ENCODE assay signal across 9 cellular contexts in the genomic region with DNA sequence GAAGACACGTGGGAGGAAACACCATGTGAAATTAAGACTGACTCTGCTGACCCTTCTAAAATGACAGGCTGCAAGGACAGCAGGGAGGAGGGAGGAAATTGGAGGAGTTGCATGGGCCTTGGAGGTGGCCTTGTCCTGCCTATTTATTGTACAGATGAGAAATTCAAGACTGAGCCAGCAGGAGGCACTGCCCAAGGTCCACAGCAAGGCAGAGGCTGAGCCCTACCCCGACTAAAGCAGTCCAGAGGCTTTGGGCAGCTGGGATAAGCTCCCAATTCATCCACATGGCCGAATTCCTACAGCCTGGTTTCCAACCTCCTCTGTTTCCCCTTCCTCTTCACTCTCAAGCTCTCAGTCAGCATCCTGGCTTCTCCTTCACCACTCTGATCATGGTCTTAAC.
DNase-seq lines count a peak whose midpoint lies in the region; ATAC-seq, FAIRE-seq and TF ChIP-seq lines count a peak whose summit lies in the region.
"Had no signal": no experiment of that assay in that cellular context is flagged by ENCODE, and none has a peak within 500 bp of the region (broad histone marks: within the 10 kb centered on the region; RNA-seq: fewer than 3 reads in every experiment).

No MANE protein-coding gene starts in this region.

- H3K4me1 ChIP-seq in DND-41 (ENCODE audit: insufficient read depth, low read length) = no peaks in the 10 kb centered on the region
- H3K4me1 ChIP-seq in GM12878 (ENCODE audit: control insufficient read depth, insufficient read depth, low read length) = no peaks in the 10 kb centered on the region
- H3K4me1 ChIP-seq in right lobe of liver = no peaks in the 10 kb centered on the region

- no peaks in the 10 kb centered on the region for H4K20me1 ChIP-seq in DND-41 (ENCODE audit: insufficient read depth, low read length)
- no peaks in the 10 kb centered on the region for H4K20me1 ChIP-seq in GM12878 (ENCODE audit: control insufficient read depth, insufficient read depth)

- FAIRE-seq in GM12878 (lab: Jason Lieb, UNC) = no peak

- H3K79me2 ChIP-seq in DND-41 (ENCODE audit: insufficient read depth, low read length) (no peaks in the 10 kb centered on the region), GM12878 (ENCODE audit: control insufficient read depth, insufficient read depth, low read length) (no peaks in the 10 kb centered on the region)

- DNase-seq in DND-41 = peak; percentile 20
- peak; percentile 22 for DNase-seq in HuH-7 (ENCODE audit: low spot score)
- no peak for DNase-seq in GM12878 (ENCODE audit: low read depth, low spot score)
- DNase-seq in right lobe of liver = no peak
- DNase-seq in DMS114 treated with DMSO at 0.1 percent for 48 hours (lab: John Stamatoyannopoulos, UW; ENCODE audit: unreplicated experiment) = no peak
- no peak for DNase-seq in SW 1271 (lab: John Stamatoyannopoulos, UW)
- DNase-seq in effector CD8-positive, alpha-beta T cell (lab: John Stamatoyannopoulos, UW) = no peak

- H2AFZ ChIP-seq in DND-41 (ENCODE audit: low read depth, low read length) (no peak overlapping the region), GM12878 (ENCODE audit: control insufficient read depth, low read depth, low read length) (no peak overlapping the region)

- H3K4me3 ChIP-seq in DND-41 (ENCODE audit: low read depth in 1 of 2, low read length in 2 of 2) (no peak overlapping the region), GM12878 (no peak overlapping the region), right lobe of liver (no peak overlapping the region)

- no peak overlapping the region for H3K27ac ChIP-seq in DND-41 (ENCODE audit: low read length)
- H3K27ac ChIP-seq in GM12878 (ENCODE audit: control insufficient read depth, insufficient read depth) = no peak overlapping the region
- H3K27ac ChIP-seq in right lobe of liver = no peak overlapping the region

- CTCF ChIA-PET in GM12878 (lab: Yijun Ruan, JAX) = interaction anchor here (0.6 to 3.2 kb wide), 3 partner anchors 111 to 543 kb away, joined by 3 to 17 read pairs (median 3); no protein-coding TSS in a partner anchor

- no peak for TF ChIP-seq EP300 in GM12878 (IDR thresholded peaks at IDR 0.05; ENCODE audit: borderline replicate concordance in 1 of 2, control insufficient read depth in 1 of 2, low read depth in 2 of 2, low read length in 2 of 2)

- no TSS peak for BruUV-seq in GM12878 (replicated peaks; lab: Mats Ljungman, UMichigan)

- 0 out of 2 replicates have a peak, but pooled peaks have one; percentile 23 for TF ChIP-seq RAD21 in GM12878 (IDR thresholded peaks at IDR 0.05; ENCODE audit: insufficient read depth, low read depth, low read length)

- intact Hi-C loops in GM12878 (cut with micrococcal nuclease; ENCODE audit: unreplicated experiment) (loop anchor here (2.0 kb wide), 1 partner anchor 342 kb away; no protein-coding TSS in a partner anchor), right lobe of liver (cut with DNase I) (no loop called here)

- TF ChIP-seq POLR2A in GM12878 (IDR thresholded peaks at IDR 0.05; ENCODE audit: low read depth, low read length) = no peak
- TF ChIP-seq POLR2A in right lobe of liver (IDR thresholded peaks at IDR 0.05) = no peak

- H3K27me3 ChIP-seq in DND-41 (ENCODE audit: insufficient read depth, low read length, poor library complexity) (peaks cover 5% of the 10 kb centered on the region), GM12878 (replicated peaks in 1 of 2; ENCODE audit: control insufficient read depth in 2 of 2, insufficient read depth in 2 of 2, low read length in 1 of 2) (peaks cover 0 to 2% of the 10 kb centered on the region in 2 experiments; a peak in 2 of 4 replicates), right lobe of liver (no peaks in the 10 kb centered on the region)

- H3K36me3 ChIP-seq in DND-41 (ENCODE audit: insufficient read depth, low read length) (no peaks in the 10 kb centered on the region), GM12878 (ENCODE audit: control insufficient read depth in 2 of 2, insufficient read depth in 2 of 2, low read length in 1 of 2) (no peaks in the 10 kb centered on the region), right lobe of liver (no peaks in the 10 kb centered on the region)

- in situ Hi-C loops in GM12878 (cut with MboI) = no loop called here

- ATAC-seq in DND-41 (ENCODE audit: insufficient read depth, low read depth) (peak; percentile 54; the same call in 1 of the 3 replicates), GM12878 (0 out of 3 replicates have a peak, but pooled peaks have one; percentile 37), right lobe of liver (peak; percentile 57 to 76 (median 62)), GM18861 (IDR thresholded peaks at IDR 0.05; ENCODE audit: unreplicated experiment) (no peak)
- ATAC-seq: naive thymus-derived CD8-positive, alpha-beta T cell had no signal

- H3K4me2 ChIP-seq in DND-41 (ENCODE audit: insufficient read depth, low read length) (no peak overlapping the region), GM12878 (ENCODE audit: control insufficient read depth, insufficient read depth) (no peak overlapping the region)

- peak; percentile 40 for TF ChIP-seq CTCF in DND-41 (IDR thresholded peaks at IDR 0.05; ENCODE audit: borderline replicate concordance, extremely low read depth, low read length, poor library complexity, severe bottlenecking)
- peak in 2 of 3 experiments; percentile 19 to 30; a peak in 2 of 6 replicates for TF ChIP-seq CTCF in GM12878 (IDR thresholded peaks at IDR 0.05 in 2 of 3, conservative IDR thresholded peaks at IDR 0.05 in 1 of 3; ENCODE audit: control insufficient read depth in 2 of 3, extremely low read depth in 1 of 3, insufficient read depth in 1 of 3, low read depth in 3 of 3, low read length in 3 of 3)
- peak; percentile 19 to 38 (median 24) for TF ChIP-seq CTCF in right lobe of liver (IDR thresholded peaks at IDR 0.05)

- SMC1A ChIA-PET in GM12878 (lab: Charles Lee; ENCODE audit: uncharacterized antibody, unreplicated experiment) = interaction anchor here (0.9 kb wide), 1 partner anchor 263 kb away, joined by 5 read pairs; no protein-coding TSS in a partner anchor

- H3K9me3 ChIP-seq in DND-41 (ENCODE audit: insufficient read depth, low read length, severe bottlenecking) (no peaks in the 10 kb centered on the region), GM12878 (replicated peaks; ENCODE audit: control insufficient read depth, insufficient read depth, low read length) (no peaks in the 10 kb centered on the region), right lobe of liver (no peaks in the 10 kb centered on the region)

- WGBS in GM12878 (ENCODE audit: insufficient coverage, insufficient replicate concordance, low lambda C conversion rate, missing lambda C conversion rate) = 0% methylated on average over 3 of the region's 3 CpGs
- 62% methylated on average over 3 of the region's 3 CpGs for WGBS in right lobe of liver (ENCODE audit: insufficient coverage, low coverage, low lambda C conversion rate, missing lambda C conversion rate)

- POLR2A ChIA-PET in GM12878 (lab: Charles Lee) = no interaction called here

- H3K9ac ChIP-seq in DND-41 (ENCODE audit: low read depth, low read length) (no peak overlapping the region), GM12878 (ENCODE audit: control insufficient read depth, insufficient read depth, low read length) (no peak overlapping the region)

- RAD21 ChIA-PET in GM12878 (lab: Charles Lee; ENCODE audit: unreplicated experiment) = no interaction called here

TF ChIP-seq in GM12878, 131 proteins besides CTCF, POLR2A, EP300 and RAD21:
- TF ChIP-seq, protein P1, sequence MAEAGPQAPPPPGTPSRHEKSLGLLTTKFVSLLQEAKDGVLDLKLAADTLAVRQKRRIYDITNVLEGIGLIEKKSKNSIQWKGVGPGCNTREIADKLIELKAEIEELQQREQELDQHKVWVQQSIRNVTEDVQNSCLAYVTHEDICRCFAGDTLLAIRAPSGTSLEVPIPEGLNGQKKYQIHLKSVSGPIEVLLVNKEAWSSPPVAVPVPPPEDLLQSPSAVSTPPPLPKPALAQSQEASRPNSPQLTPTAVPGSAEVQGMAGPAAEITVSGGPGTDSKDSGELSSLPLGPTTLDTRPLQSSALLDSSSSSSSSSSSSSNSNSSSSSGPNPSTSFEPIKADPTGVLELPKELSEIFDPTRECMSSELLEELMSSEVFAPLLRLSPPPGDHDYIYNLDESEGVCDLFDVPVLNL (IDR thresholded peaks at IDR 0.05; ENCODE audit: low read depth, low read length) = no peak
- TF ChIP-seq IKZF2 (IDR thresholded peaks at IDR 0.05) = no peak
- TF ChIP-seq, protein P2, sequence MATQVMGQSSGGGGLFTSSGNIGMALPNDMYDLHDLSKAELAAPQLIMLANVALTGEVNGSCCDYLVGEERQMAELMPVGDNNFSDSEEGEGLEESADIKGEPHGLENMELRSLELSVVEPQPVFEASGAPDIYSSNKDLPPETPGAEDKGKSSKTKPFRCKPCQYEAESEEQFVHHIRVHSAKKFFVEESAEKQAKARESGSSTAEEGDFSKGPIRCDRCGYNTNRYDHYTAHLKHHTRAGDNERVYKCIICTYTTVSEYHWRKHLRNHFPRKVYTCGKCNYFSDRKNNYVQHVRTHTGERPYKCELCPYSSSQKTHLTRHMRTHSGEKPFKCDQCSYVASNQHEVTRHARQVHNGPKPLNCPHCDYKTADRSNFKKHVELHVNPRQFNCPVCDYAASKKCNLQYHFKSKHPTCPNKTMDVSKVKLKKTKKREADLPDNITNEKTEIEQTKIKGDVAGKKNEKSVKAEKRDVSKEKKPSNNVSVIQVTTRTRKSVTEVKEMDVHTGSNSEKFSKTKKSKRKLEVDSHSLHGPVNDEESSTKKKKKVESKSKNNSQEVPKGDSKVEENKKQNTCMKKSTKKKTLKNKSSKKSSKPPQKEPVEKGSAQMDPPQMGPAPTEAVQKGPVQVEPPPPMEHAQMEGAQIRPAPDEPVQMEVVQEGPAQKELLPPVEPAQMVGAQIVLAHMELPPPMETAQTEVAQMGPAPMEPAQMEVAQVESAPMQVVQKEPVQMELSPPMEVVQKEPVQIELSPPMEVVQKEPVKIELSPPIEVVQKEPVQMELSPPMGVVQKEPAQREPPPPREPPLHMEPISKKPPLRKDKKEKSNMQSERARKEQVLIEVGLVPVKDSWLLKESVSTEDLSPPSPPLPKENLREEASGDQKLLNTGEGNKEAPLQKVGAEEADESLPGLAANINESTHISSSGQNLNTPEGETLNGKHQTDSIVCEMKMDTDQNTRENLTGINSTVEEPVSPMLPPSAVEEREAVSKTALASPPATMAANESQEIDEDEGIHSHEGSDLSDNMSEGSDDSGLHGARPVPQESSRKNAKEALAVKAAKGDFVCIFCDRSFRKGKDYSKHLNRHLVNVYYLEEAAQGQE (IDR thresholded peaks at IDR 0.05; ENCODE audit: low read depth, low read length) = no peak
- TF ChIP-seq TARDBP (IDR thresholded peaks at IDR 0.05; ENCODE audit: borderline replicate concordance) = no peak
- TF ChIP-seq KDM1A (IDR thresholded peaks at IDR 0.05; ENCODE audit: borderline replicate concordance) = no peak
- TF ChIP-seq PAX5 (IDR thresholded peaks at IDR 0.05; ENCODE audit: borderline replicate concordance, low read depth, low read length) = no peak
- no peak for TF ChIP-seq BRCA1 (IDR thresholded peaks at IDR 0.05; ENCODE audit: low read depth, low read length)

Comparison
In these comparisons a context has a peak if more than half of its experiments do, and no peak if none do; other contexts are left out.
1. DNase-seq: peak in DND-41 (single experiment) and HuH-7 (single experiment); none in GM12878 (single experiment), right lobe of liver (0 of 3), DMS114 treated with DMSO at 0.1 percent for 48 hours (single experiment), SW 1271 (0 of 2) and effector CD8-positive, alpha-beta T cell (single experiment).
2. Peak in every context shown above with its lines, with median percentiles within 50 percentile points of each other: CTCF ChIP-seq.